Comparison of ENCODE assay signal across 8 cellular contexts in the genomic region with DNA sequence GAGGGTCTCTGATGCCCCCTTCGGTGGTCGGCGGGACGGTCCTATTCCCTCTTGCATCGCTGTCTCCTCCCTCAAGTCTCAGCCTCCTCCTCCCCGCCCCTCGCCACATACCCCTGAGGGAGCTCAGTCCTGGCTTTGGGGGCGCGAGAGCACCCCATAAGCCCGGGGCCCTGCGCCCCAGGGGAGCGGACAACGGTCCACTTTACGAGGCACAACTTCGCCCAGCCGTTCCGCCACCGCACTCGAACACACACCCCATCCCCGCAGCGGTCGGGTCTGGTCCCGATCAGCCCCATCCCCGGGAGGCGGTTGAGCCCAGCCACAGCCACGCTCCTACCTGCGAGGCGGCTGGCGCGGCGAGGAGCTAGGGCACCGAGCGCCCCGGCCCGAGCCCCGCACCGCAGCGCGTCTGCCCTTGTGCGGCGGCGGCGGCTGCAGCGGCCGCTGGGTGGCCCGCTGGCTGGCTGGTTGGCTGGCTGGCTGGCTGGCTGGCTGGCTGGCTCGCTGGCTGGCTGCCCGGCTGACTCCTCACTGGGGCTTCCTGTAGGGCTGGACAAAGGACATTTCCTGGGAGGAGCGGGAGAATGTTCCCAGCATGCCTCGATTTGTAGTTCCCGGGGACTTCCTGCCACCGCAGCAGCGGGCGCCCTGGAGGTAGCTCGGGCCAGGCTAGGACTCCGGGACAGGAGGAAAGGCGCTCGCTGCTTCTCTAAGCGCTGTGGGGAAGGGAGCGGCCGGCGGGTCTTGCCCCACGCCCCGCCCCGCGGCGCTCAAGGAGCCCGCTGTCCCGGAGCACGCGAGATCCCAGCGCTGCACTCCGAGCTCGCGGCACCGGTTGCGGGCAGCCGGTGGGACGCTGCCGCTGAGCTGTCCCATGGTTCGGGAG. TPM values are rescaled to one million over a fixed set of nuclear protein-coding genes. Genes with fewer than 3 reads are reported as not detected.
DNase-seq lines count a peak whose midpoint lies in the region; ATAC-seq and TF ChIP-seq lines count a peak whose summit lies in the region.

A gene (minus strand): TSS at position 533 of the 886 bp plus-strand sequence. CDS start 22,166 bp downstream, outside the sequence.

- CTCF ChIA-PET in T-cell (lab: Charles Lee), result interaction anchor here in 1 of 2 donors (0.7 kb wide), 1 partner anchor 31 kb away, joined by 4 read pairs; no protein-coding TSS in a partner anchor

- TF ChIP-seq CTCF in choroid plexus epithelial cell (conservative IDR thresholded peaks at IDR 0.05; ENCODE audit: low read depth, low read length) (peak; percentile 49), kidney epithelial cell (IDR thresholded peaks at IDR 0.05; ENCODE audit: insufficient read depth, low read length, poor library complexity, severe bottlenecking) (peak; percentile 47), spleen (IDR thresholded peaks at IDR 0.05 in 8 of 11, conservative IDR thresholded peaks at IDR 0.05 in 3 of 11) (peak in 2 of 11 experiments; percentile 9 to 19)

- intact Hi-C loops in spleen (cut with DNase I; ENCODE audit: low total_unique reads), result no loop called here

- POLR2A ChIA-PET in T-cell (lab: Charles Lee), result no interaction called here

- WGBS in spleen, 5 donors, result 0 to 5% (median 1%) methylated on average over 38 to 81 of the region's 81 CpGs

- no peaks in the 10 kb centered on the region for H3K36me3 ChIP-seq in kidney epithelial cell (ENCODE audit: control insufficient read depth, insufficient read depth, low read length)
- H3K36me3 ChIP-seq in spleen, result no peaks in the 10 kb centered on the region

- H3K27me3 ChIP-seq in kidney epithelial cell (ENCODE audit: control insufficient read depth, insufficient read depth, low read length) (no peaks in the 10 kb centered on the region), spleen (replicated peaks in 1 of 7) (peaks cover 0 to 54% (median 13%) of the 10 kb centered on the region in 7 donors)

- H3K4me1 Mint-ChIP-seq in T-cell, result peaks cover 0 to 7% (median 5%) of the 10 kb centered on the region in 3 donors

- H3K9me3 Mint-ChIP-seq in T-cell, result no peaks in the 10 kb centered on the region

- H3K36me3 Mint-ChIP-seq in T-cell, result no peaks in the 10 kb centered on the region

- no peaks in the 10 kb centered on the region for H3K9me3 ChIP-seq in spleen

- TF ChIP-seq POLR2A in spleen (IDR thresholded peaks at IDR 0.05), result peak in 1 of 3 donors; percentile 8

- H3K27me3 Mint-ChIP-seq in T-cell, result peaks cover 62 to 63% of the 10 kb centered on the region in 2 donors

- ATAC-seq in HG02759 (IDR thresholded peaks at IDR 0.05; ENCODE audit: unreplicated experiment), result peak; percentile 77
- peak; percentile 56 to 72 (median 67) for ATAC-seq in T-cell (replicated peaks in 1 of 4)

- peak within 1 kb of the TSS; percentile 55 to 60 (median 58) for H3K4me3 Mint-ChIP-seq in T-cell

- no peak within 1 kb of the TSS for H3K27ac Mint-ChIP-seq in T-cell

- H3K4me3 ChIP-seq in choroid plexus epithelial cell (ENCODE audit: low read depth, low read length), result peak within 1 kb of the TSS; percentile 88
- peak within 1 kb of the TSS; percentile 82 for H3K4me3 ChIP-seq in kidney epithelial cell (ENCODE audit: low read depth, low read length)
- H3K4me3 ChIP-seq in spleen, result peak within 1 kb of the TSS; percentile 48 to 84 (median 62)

- peak; percentile 9 for DNase-seq in activated naive CD4-positive, alpha-beta T cell treated with Interleukin-2 at 50 U/mL for 16 hours
- no peak for DNase-seq in activated naive CD4-positive, alpha-beta T cell (lab: John Stamatoyannopoulos, UW)
- DNase-seq in NCI-H1417 (lab: John Stamatoyannopoulos, UW), result peak; percentile 89 to 96 (median 93)
- peak in 15 of 34 experiments; percentile 0 to 35 (median 7) for DNase-seq in T-cell
- peak; percentile 96 for DNase-seq in choroid plexus epithelial cell (ENCODE audit: low read depth)
- peak; percentile 87 for DNase-seq in kidney epithelial cell (ENCODE audit: low read depth)
- peak; percentile 92 for DNase-seq in spleen

- peaks cover 0 to 44% (median 18%) of the 10 kb centered on the region in 6 donors for H3K4me1 ChIP-seq in spleen

- H3K27ac ChIP-seq in spleen, result peak within 1 kb of the TSS; percentile 66 to 88 (median 84)

RNA-seq across cellular contexts. Expression of the gene that starts here (rescaled TPM):
- total RNA-seq in T-cell (under 1 TPM in 3 of 5 donors, not detected in 2; 0.06 to 0.16 (median 0.09) TPM), kidney epithelial cell (22.4 and 23.7 TPM in 2 replicates), spleen (1 to 10 TPM; 5.3 to 6.6 (median 5.8) TPM)
- polyA plus RNA-seq in spleen, result under 1 TPM; 0.38 to 0.64 (median 0.59) TPM

Comparison
In these comparisons a context has a peak if more than half of its experiments do, and no peak if none do; other contexts are left out.
1. RNA of the gene that starts here (total RNA-seq): 22.4 to 23.7 TPM in kidney epithelial cell and 5.3 to 6.6 TPM in spleen; 0.06 to 0.16 TPM in T-cell; every median in the first group is over 4 times any median in the second.
2. DNase-seq: peak in activated naive CD4-positive, alpha-beta T cell treated with Interleukin-2 at 50 U/mL for 16 hours (single experiment), NCI-H1417 (3 of 3), choroid plexus epithelial cell (single experiment), kidney epithelial cell (single experiment) and spleen (single experiment); none in activated naive CD4-positive, alpha-beta T cell (0 of 4).
3. Peak in ATAC-seq in T-cell; RNA of the gene not detected or under 1 TPM.
4. Peak in every context shown above with its lines, with median percentiles within 50 percentile points of each other: H3K4me3 ChIP-seq.